Comparison of ENCODE assay signal across 8 cellular contexts in genomic region chr16:48244080-48244862, GRCh38. TPM values are rescaled to one million over a fixed set of nuclear protein-coding genes. Genes with fewer than 3 reads are reported as not detected.
DNase-seq lines count a peak whose midpoint lies in the region; ATAC-seq and TF ChIP-seq lines count a peak whose summit lies in the region.

A gene with protein sequence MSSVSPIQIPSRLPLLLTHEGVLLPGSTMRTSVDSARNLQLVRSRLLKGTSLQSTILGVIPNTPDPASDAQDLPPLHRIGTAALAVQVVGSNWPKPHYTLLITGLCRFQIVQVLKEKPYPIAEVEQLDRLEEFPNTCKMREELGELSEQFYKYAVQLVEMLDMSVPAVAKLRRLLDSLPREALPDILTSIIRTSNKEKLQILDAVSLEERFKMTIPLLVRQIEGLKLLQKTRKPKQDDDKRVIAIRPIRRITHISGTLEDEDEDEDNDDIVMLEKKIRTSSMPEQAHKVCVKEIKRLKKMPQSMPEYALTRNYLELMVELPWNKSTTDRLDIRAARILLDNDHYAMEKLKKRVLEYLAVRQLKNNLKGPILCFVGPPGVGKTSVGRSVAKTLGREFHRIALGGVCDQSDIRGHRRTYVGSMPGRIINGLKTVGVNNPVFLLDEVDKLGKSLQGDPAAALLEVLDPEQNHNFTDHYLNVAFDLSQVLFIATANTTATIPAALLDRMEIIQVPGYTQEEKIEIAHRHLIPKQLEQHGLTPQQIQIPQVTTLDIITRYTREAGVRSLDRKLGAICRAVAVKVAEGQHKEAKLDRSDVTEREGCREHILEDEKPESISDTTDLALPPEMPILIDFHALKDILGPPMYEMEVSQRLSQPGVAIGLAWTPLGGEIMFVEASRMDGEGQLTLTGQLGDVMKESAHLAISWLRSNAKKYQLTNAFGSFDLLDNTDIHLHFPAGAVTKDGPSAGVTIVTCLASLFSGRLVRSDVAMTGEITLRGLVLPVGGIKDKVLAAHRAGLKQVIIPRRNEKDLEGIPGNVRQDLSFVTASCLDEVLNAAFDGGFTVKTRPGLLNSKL (plus strand): TSS chr16:48244300. CDS start chr16:48244389, 89 bp downstream.

- intact Hi-C loops in mucosa of descending colon (cut with DNase I, micrococcal nuclease), result no loop called here

- no peaks in the 10 kb centered on the region for H3K36me3 ChIP-seq in mucosa of descending colon (ENCODE audit: low read depth)

- ATAC-seq in GM21515 (IDR thresholded peaks at IDR 0.05; ENCODE audit: unreplicated experiment) (peak; percentile 98), mucosa of descending colon (peak; percentile 100)

- no peaks in the 10 kb centered on the region for H3K9me3 ChIP-seq in mucosa of descending colon

- H3K4me3 ChIP-seq in mucosa of descending colon, result peak within 1 kb of the TSS; percentile 72

- peak within 1 kb of the TSS; percentile 84 for H3K27ac ChIP-seq in epithelial cell of prostate

- peak; percentile 96 for DNase-seq in DMS 273 (lab: John Stamatoyannopoulos, UW; ENCODE audit: unreplicated experiment)
- peak; percentile 70 for DNase-seq in HuH-7 (ENCODE audit: low spot score)
- peak; percentile 49 for DNase-seq in OCI-M2 (lab: John Stamatoyannopoulos, UW; ENCODE audit: unreplicated experiment)
- DNase-seq in activated T-cell treated with anti-CD3 and anti-CD28 coated beads for 4 hours, result peak; percentile 93
- DNase-seq in epithelial cell of prostate (ENCODE audit: low read depth, low spot score), result peak; percentile 56
- DNase-seq in mucosa of descending colon, result peak; percentile 94 to 96 (median 95)
- peak; percentile 63 to 78 for DNase-seq in stimulated activated CD8-positive, alpha-beta memory T cell treated with anti-CD3 and anti-CD28 coated beads, Interleukin-4, amount 100 ng/mL, for 1 hour (ENCODE audit: low read depth in 2 of 2, low spot score in 1 of 2)

- H3K4me1 ChIP-seq in mucosa of descending colon (ENCODE audit: low read depth), result peaks cover 18% of the 10 kb centered on the region

- no peak for TF ChIP-seq CTCF in mucosa of descending colon (IDR thresholded peaks at IDR 0.05)

RNA-seq across cellular contexts. Expression of the gene that starts here (rescaled TPM):
- total RNA-seq in mucosa of descending colon, result 10 to 100 TPM; 55.8 to 80.4 (median 68.4) TPM

Comparison
In these comparisons a context has a peak if more than half of its experiments do, and no peak if none do; other contexts are left out.
1. Peak in every context shown above with its lines: DNase-seq, ATAC-seq, H3K4me3 ChIP-seq and H3K27ac ChIP-seq.